ENCODE assay signal across 8 cellular contexts in genomic region chr1:151196292-151196800, GRCh38. TPM values are rescaled to one million over a fixed set of nuclear protein-coding genes. Genes with fewer than 3 reads are reported as not detected.
DNase-seq lines count a peak whose midpoint lies in the region; ATAC-seq, FAIRE-seq and TF ChIP-seq lines count a peak whose summit lies in the region.

No MANE protein-coding gene starts in this region.

- H3K27ac ChIP-seq in hepatocyte = peak overlapping the region; percentile 45
- peak overlapping the region; percentile 69 to 99 (median 96) for H3K27ac ChIP-seq in gastrocnemius medialis

- ATAC-seq in gastrocnemius medialis (peak; percentile 34 to 57), GM21786 (IDR thresholded peaks at IDR 0.05; ENCODE audit: unreplicated experiment) (no peak)

- 56% methylated on average over 13 of the region's 14 CpGs for WGBS in hepatocyte (ENCODE audit: low lambda C conversion rate, missing lambda C conversion rate)

- peaks cover 18% of the 10 kb centered on the region for H4K20me1 ChIP-seq in hepatocyte (ENCODE audit: insufficient read depth, poor library complexity, severe bottlenecking)

- peak; percentile 91 for DNase-seq in G401 (ENCODE audit: low spot score)
- DNase-seq in NCI-H1436 (lab: John Stamatoyannopoulos, UW) = peak; percentile 27
- DNase-seq in SKM-1 treated with dmso at 0.1 percent for 144 hours (lab: John Stamatoyannopoulos, UW; ENCODE audit: unreplicated experiment) = peak; percentile 84
- peak; percentile 86 for DNase-seq in astrocyte of the hippocampus (ENCODE audit: low read depth, low spot score)
- DNase-seq in hepatocyte (ENCODE audit: low spot score) = peak; percentile 86
- peak; percentile 57 to 72 for DNase-seq in gastrocnemius medialis
- no peak for DNase-seq in GM12891 (ENCODE audit: insufficient read length, low spot score)

- FAIRE-seq in GM12891 (lab: Jason Lieb, UNC) = no peak

- peaks cover 11% of the 10 kb centered on the region for H3K4me1 ChIP-seq in hepatocyte (ENCODE audit: insufficient read depth)
- peaks cover 19 to 33% of the 10 kb centered on the region in 2 donors for H3K4me1 ChIP-seq in gastrocnemius medialis

- peak overlapping the region; percentile 24 for H3K4me2 ChIP-seq in hepatocyte

- intact Hi-C loops in gastrocnemius medialis (cut with DNase I; ENCODE audit: low total_unique reads) = loop anchor here (5.0 kb wide), 2 partner anchors 131 to 146 kb away; partner anchors contain the start of gene PI4KB

- H3K9me2 ChIP-seq in hepatocyte (replicated peaks; ENCODE audit: insufficient read depth) = no peaks in the 10 kb centered on the region

- H3K36me3 ChIP-seq in hepatocyte (replicated peaks; ENCODE audit: insufficient read depth, low read depth) (no peaks in the 10 kb centered on the region), gastrocnemius medialis (no peaks in the 10 kb centered on the region)

- TF ChIP-seq CTCF in hepatocyte (IDR thresholded peaks at IDR 0.05; ENCODE audit: poor library complexity) (peak; percentile 68), gastrocnemius medialis (IDR thresholded peaks at IDR 0.05 in 4 of 5, conservative IDR thresholded peaks at IDR 0.05 in 1 of 5) (peak; percentile 54 to 72 (median 68))

- H3K9me3 ChIP-seq in hepatocyte (ENCODE audit: low read depth) (no peaks in the 10 kb centered on the region), gastrocnemius medialis (no peaks in the 10 kb centered on the region)

- H3K4me3 ChIP-seq in hepatocyte = no peak overlapping the region
- peak overlapping the region; percentile 19 to 39 (median 28) for H3K4me3 ChIP-seq in gastrocnemius medialis

- H3K27me3 ChIP-seq in hepatocyte (no peaks in the 10 kb centered on the region), gastrocnemius medialis (no peaks in the 10 kb centered on the region)

- peaks cover 25% of the 10 kb centered on the region for H3K79me2 ChIP-seq in hepatocyte

- TF ChIP-seq POLR2A in gastrocnemius medialis (IDR thresholded peaks at IDR 0.05) = no peak
- TF ChIP-seq POLR2A in GM12891 (IDR thresholded peaks at IDR 0.05; ENCODE audit: low read depth, low read length) = no peak

- H2AFZ ChIP-seq in hepatocyte = no peak overlapping the region

- in situ Hi-C loops in G401 (cut with HindIII; ENCODE audit: low sequenced_read_pairs) = no loop called here
- in situ Hi-C loops in gastrocnemius medialis (cut with MboI; ENCODE audit: low sequenced_read_pairs in 4 of 4) = loop anchor here (5.0 to 10.0 kb wide), 3 partner anchors 56 to 148 kb away; partner anchors contain the start of genes PSMD4 (in 4 of the 4) and RFX5 (in 1 of the 4)

TF ChIP-seq in GM12891, 5 proteins besides CTCF, POLR2A, EP300 and RAD21:
- no peak for TF ChIP-seq PAX5 (IDR thresholded peaks at IDR 0.05; ENCODE audit: insufficient read depth, low read length, severe bottlenecking)
- no peak for TF ChIP-seq POU2F2 (IDR thresholded peaks at IDR 0.05; ENCODE audit: low read depth, low read length)
- TF ChIP-seq SPI1 (IDR thresholded peaks at IDR 0.05; ENCODE audit: low read depth, low read length) = no peak
- no peak for TF ChIP-seq TAF1 (IDR thresholded peaks at IDR 0.05; ENCODE audit: low read depth, low read length)
- TF ChIP-seq POLR2AphosphoS5 (IDR thresholded peaks at IDR 0.05; ENCODE audit: low read depth, low read length) = no peak

RNA-seq across cellular contexts. Expression of gene PIP5K1A, which starts 2.0 kb away (rescaled TPM):
- total RNA-seq in G401 (2014; rRNA removed; shearing (Covaris generic)) = 39.1 and 60.1 TPM in 2 replicates
- total RNA-seq in hepatocyte = 36.0 and 45.7 TPM in 2 replicates
- 17.3 and 27.0 TPM in 2 replicates for polyA plus RNA-seq in hepatocyte
- 10 to 100 TPM; 23.4 to 46.8 (median 36.9) TPM for total RNA-seq in gastrocnemius medialis
- polyA plus RNA-seq in GM12891 (2012; ENCODE audit: low read depth, missing spikeins) = 26.0 TPM

RNA-seq across cellular contexts. Expression of gene VPS72, which starts 6.3 kb away (rescaled TPM):
- total RNA-seq in G401 (2014; rRNA removed; shearing (Covaris generic)) = 71.9 and 80.9 TPM in 2 replicates
- 46.0 and 48.1 TPM in 2 replicates for total RNA-seq in hepatocyte
- polyA plus RNA-seq in hepatocyte = 52.2 and 53.1 TPM in 2 replicates
- total RNA-seq in gastrocnemius medialis = 10 to 100 TPM; 62.2 to 95.8 (median 68.9) TPM
- polyA plus RNA-seq in GM12891 (2012; ENCODE audit: low read depth, missing spikeins) = 27.4 TPM

RNA-seq across cellular contexts. Expression of gene TMOD4, which starts 20.6 kb away (rescaled TPM):
- not detected in 2 replicates for total RNA-seq in G401 (2014; rRNA removed; shearing (Covaris generic))
- not detected in 2 replicates for total RNA-seq in hepatocyte
- 0.44 TPM in 1 of 2 replicates, not detected in the other for polyA plus RNA-seq in hepatocyte
- 100 to 1,000 TPM in 3 of 4 donors, 10 to 100 TPM in 1; 58.3 to 315 (median 188) TPM for total RNA-seq in gastrocnemius medialis
- polyA plus RNA-seq in GM12891 (2012; ENCODE audit: low read depth, missing spikeins) = 0.98 TPM

RNA-seq across cellular contexts. Expression of gene SCNM1, which starts 30.4 kb away (rescaled TPM):
- total RNA-seq in G401 (2014; rRNA removed; shearing (Covaris generic)) = 44.3 and 57.7 TPM in 2 replicates
- total RNA-seq in hepatocyte (21.5 and 26.4 TPM in 2 replicates), gastrocnemius medialis (10 to 100 TPM; 17.7 to 56.1 (median 35.6) TPM)
- polyA plus RNA-seq in hepatocyte = 55.4 and 57.5 TPM in 2 replicates
- polyA plus RNA-seq in GM12891 (2012; ENCODE audit: low read depth, missing spikeins) = 57.4 TPM

RNA-seq across cellular contexts. Expression of gene LYSMD1, which starts 30.6 kb away (rescaled TPM):
- total RNA-seq in G401 (2014; rRNA removed; shearing (Covaris generic)) = 6.2 and 8.9 TPM in 2 replicates
- total RNA-seq in hepatocyte (13.0 and 16.2 TPM in 2 replicates), gastrocnemius medialis (10 to 100 TPM; 11.4 to 14.6 (median 13.7) TPM)
- 1.0 and 2.5 TPM in 2 replicates for polyA plus RNA-seq in hepatocyte
- polyA plus RNA-seq in GM12891 (2012; ENCODE audit: low read depth, missing spikeins) = 2.1 TPM

Comparison
In these comparisons a context has a peak if more than half of its experiments do, and no peak if none do; other contexts are left out.
1. RNA of gene TMOD4, which starts 20.6 kb away (total RNA-seq): 58.3 to 315 TPM in gastrocnemius medialis; not detected in G401 and not detected in hepatocyte; every median in the first group is over 10 times any median in the second.